ENCODE assay signal across 26 cellular contexts in genomic region chr21:45965084-45965826, GRCh38.
"Had no signal": no experiment of that assay in that cellular context is flagged by ENCODE, and none has a peak within 500 bp of the region (broad histone marks: within the 10 kb centered on the region; RNA-seq: fewer than 3 reads in every experiment).

No MANE protein-coding gene starts in this region.

- H3K36me3 ChIP-seq: adrenal gland, Peyer's patch, SJCRH30, WERI-Rb-1 had no signal

- H3K9ac ChIP-seq: SK-N-SH had no signal

- ATAC-seq: activated CD4-positive, alpha-beta T cell treated with anti-CD3 and anti-CD28 coated beads for 36 hours; activated T-cell treated with anti-CD3 and anti-CD28 coated beads, Interleukin-2, amount 50 U/mL, for 72 hours had no signal

- H3K36me3 Mint-ChIP-seq: activated naive CD8-positive, alpha-beta T cell treated with anti-CD3 and anti-CD28 coated beads, Interleukin-2, amount 10 ng/mL, durations not matched to agents 7 days and 5 days had no signal

- H3K4me2 ChIP-seq: SK-N-SH had no signal

- H3K4me3 ChIP-seq: adrenal gland, Peyer's patch, SJCRH30 had no signal

- H3K4me1 Mint-ChIP-seq: activated CD4-positive, alpha-beta memory T cell treated with anti-CD3 and anti-CD28 coated beads, Interleukin-2, amount 10 ng/mL, durations not matched to agents 7 days and 5 days; activated CD4-positive, alpha-beta T cell treated with anti-CD3 and anti-CD28 coated beads for 36 hours; activated naive CD8-positive, alpha-beta T cell treated with anti-CD3 and anti-CD28 coated beads, Interleukin-2, amount 10 ng/mL, durations not matched to agents 7 days and 5 days had no signal

- H3K27me3 ChIP-seq: adrenal gland, Peyer's patch, SJCRH30 had no signal

- H3K4me3 Mint-ChIP-seq: activated CD4-positive, alpha-beta memory T cell treated with anti-CD3 and anti-CD28 coated beads, Interleukin-2, amount 10 ng/mL, durations not matched to agents 7 days and 5 days; activated CD4-positive, alpha-beta T cell treated with anti-CD3 and anti-CD28 coated beads for 36 hours; activated naive CD8-positive, alpha-beta T cell treated with anti-CD3 and anti-CD28 coated beads, Interleukin-2, amount 10 ng/mL, durations not matched to agents 7 days and 5 days; activated T-cell treated with anti-CD3 and anti-CD28 coated beads, Interleukin-2, amount 50 U/mL, for 72 hours had no signal

- H3K4me1 ChIP-seq: adrenal gland, SJCRH30 had no signal

- H3K27ac Mint-ChIP-seq: activated CD4-positive, alpha-beta memory T cell treated with anti-CD3 and anti-CD28 coated beads, Interleukin-2, amount 10 ng/mL, durations not matched to agents 7 days and 5 days; activated CD4-positive, alpha-beta T cell treated with anti-CD3 and anti-CD28 coated beads for 36 hours; activated naive CD8-positive, alpha-beta T cell treated with anti-CD3 and anti-CD28 coated beads, Interleukin-2, amount 10 ng/mL, durations not matched to agents 7 days and 5 days; activated T-cell treated with anti-CD3 and anti-CD28 coated beads, Interleukin-2, amount 50 U/mL, for 72 hours; activated T-helper 2 cell treated with anti-CD3 and anti-CD28 coated beads, Interferon-gamma antibody, Interleukin-2, Interleukin-4, amounts not matched to agents 10 μg/mL and 5 μg/mL and 100 μg/mL, durations not matched to agents 14 hours and 24 hours and 36 hours had no signal

- H3K27ac ChIP-seq: adrenal gland, Peyer's patch, RWPE1, SJCRH30, WERI-Rb-1 had no signal

- H3K9me3 ChIP-seq: adrenal gland, SJCRH30, SK-N-SH had no signal

- DNase-seq: activated CD4-positive, alpha-beta memory T cell treated with anti-CD3 and anti-CD28 coated beads, Interleukin-2, amount 10 ng/mL, durations not matched to agents 7 days and 5 days; activated CD4-positive, alpha-beta T cell treated with anti-CD3 and anti-CD28 coated beads for 36 hours; activated CD4-positive, alpha-beta T cell treated with anti-CD3 and anti-CD28 coated beads, Interleukin-2, amount 50 U/mL, for 1 hour; activated CD8-positive, alpha-beta memory T cell treated with anti-CD3 and anti-CD28 coated beads, Interleukin-2, amount 50 U/mL, for 4 hours; activated naive CD4-positive, alpha-beta T cell treated with anti-CD3 and anti-CD28 coated beads, Interleukin-2, amount 50 U/mL, for 16 hours; activated naive CD8-positive, alpha-beta T cell treated with anti-CD3 and anti-CD28 coated beads, Interleukin-2, amount 10 ng/mL, durations not matched to agents 7 days and 5 days; activated T-cell treated with anti-CD3 and anti-CD28 coated beads, Interleukin-2, amount 50 U/mL, for 72 hours; adrenal gland; anterior cingulate cortex; KG1; NCI-H1048; NCI-H146; NCI-H187 treated with DMSO at 0.1 percent for 48 hours; NCI-H2081 treated with DMSO at 0.1 percent for 48 hours; NCI-H446; NCI-H526; NCI-H82; OCI-M1; Peyer's patch; Right ventricle myocardium superior; SK-N-SH; T-helper 1 cell; WERI-Rb-1 had no signal
